In the genomic region with DNA sequence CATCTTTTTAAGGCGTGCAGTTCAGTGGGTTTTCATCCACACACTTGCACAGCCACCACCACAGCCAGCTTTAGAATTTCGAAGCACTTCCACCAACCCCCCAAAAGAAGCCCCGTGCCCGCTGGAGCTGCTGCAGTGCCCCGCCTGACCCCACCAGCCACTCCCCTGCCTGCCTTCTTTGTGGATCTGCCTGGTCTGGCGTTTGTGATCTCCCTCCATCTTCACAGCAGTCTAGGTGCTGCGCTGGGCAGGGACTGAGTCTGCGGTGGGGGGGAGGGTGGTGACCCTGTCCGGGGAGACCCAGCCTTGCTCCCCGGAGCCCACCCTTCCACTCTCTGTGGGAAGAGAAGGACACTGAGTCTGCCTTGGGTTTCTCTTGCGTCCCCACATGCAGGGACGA, we compare ENCODE assay signal across 1 cellular context.
TF ChIP-seq lines count a peak whose summit lies in the region.

No MANE protein-coding gene starts in this region.

TF ChIP-seq in WTC11, 78 proteins besides CTCF, POLR2A, EP300 and RAD21:
- TF ChIP-seq CREB1 (CRISPR knock-in tag; IDR thresholded peaks at IDR 0.05) (no peak), ZNF425 (CRISPR knock-in tag; conservative IDR thresholded peaks at IDR 0.05) (no peak), SP1 (CRISPR knock-in tag; conservative IDR thresholded peaks at IDR 0.05) (no peak), NR2C2 (CRISPR knock-in tag; IDR thresholded peaks at IDR 0.05) (no peak), ZNF532 (CRISPR knock-in tag; IDR thresholded peaks at IDR 0.05; ENCODE audit: borderline replicate concordance) (no peak), CREM (CRISPR knock-in tag; IDR thresholded peaks at IDR 0.05) (no peak), NR1H2 (CRISPR knock-in tag; IDR thresholded peaks at IDR 0.05) (no peak), TP53 (CRISPR knock-in tag; IDR thresholded peaks at IDR 0.05) (no peak), ZMAT4 (CRISPR knock-in tag; IDR thresholded peaks at IDR 0.05) (no peak), JUN (CRISPR knock-in tag; IDR thresholded peaks at IDR 0.05) (no peak), FOXJ3 (CRISPR knock-in tag; IDR thresholded peaks at IDR 0.05; ENCODE audit: borderline replicate concordance) (no peak)
- TF ChIP-seq, protein P1, sequence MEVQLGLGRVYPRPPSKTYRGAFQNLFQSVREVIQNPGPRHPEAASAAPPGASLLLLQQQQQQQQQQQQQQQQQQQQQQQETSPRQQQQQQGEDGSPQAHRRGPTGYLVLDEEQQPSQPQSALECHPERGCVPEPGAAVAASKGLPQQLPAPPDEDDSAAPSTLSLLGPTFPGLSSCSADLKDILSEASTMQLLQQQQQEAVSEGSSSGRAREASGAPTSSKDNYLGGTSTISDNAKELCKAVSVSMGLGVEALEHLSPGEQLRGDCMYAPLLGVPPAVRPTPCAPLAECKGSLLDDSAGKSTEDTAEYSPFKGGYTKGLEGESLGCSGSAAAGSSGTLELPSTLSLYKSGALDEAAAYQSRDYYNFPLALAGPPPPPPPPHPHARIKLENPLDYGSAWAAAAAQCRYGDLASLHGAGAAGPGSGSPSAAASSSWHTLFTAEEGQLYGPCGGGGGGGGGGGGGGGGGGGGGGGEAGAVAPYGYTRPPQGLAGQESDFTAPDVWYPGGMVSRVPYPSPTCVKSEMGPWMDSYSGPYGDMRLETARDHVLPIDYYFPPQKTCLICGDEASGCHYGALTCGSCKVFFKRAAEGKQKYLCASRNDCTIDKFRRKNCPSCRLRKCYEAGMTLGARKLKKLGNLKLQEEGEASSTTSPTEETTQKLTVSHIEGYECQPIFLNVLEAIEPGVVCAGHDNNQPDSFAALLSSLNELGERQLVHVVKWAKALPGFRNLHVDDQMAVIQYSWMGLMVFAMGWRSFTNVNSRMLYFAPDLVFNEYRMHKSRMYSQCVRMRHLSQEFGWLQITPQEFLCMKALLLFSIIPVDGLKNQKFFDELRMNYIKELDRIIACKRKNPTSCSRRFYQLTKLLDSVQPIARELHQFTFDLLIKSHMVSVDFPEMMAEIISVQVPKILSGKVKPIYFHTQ (CRISPR knock-in tag; IDR thresholded peaks at IDR 0.05) = no peak
- TF ChIP-seq, protein P2, sequence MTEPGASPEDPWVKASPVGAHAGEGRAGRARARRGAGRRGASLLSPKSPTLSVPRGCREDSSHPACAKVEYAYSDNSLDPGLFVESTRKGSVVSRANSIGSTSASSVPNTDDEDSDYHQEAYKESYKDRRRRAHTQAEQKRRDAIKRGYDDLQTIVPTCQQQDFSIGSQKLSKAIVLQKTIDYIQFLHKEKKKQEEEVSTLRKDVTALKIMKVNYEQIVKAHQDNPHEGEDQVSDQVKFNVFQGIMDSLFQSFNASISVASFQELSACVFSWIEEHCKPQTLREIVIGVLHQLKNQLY (CRISPR knock-in tag; IDR thresholded peaks at IDR 0.05) = no peak
- TF ChIP-seq, protein P3, sequence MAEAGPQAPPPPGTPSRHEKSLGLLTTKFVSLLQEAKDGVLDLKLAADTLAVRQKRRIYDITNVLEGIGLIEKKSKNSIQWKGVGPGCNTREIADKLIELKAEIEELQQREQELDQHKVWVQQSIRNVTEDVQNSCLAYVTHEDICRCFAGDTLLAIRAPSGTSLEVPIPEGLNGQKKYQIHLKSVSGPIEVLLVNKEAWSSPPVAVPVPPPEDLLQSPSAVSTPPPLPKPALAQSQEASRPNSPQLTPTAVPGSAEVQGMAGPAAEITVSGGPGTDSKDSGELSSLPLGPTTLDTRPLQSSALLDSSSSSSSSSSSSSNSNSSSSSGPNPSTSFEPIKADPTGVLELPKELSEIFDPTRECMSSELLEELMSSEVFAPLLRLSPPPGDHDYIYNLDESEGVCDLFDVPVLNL (CRISPR knock-in tag; IDR thresholded peaks at IDR 0.05; ENCODE audit: borderline replicate concordance, low read depth) = no peak
